22 cellular contexts compared by ENCODE assay signal in the genomic region with DNA sequence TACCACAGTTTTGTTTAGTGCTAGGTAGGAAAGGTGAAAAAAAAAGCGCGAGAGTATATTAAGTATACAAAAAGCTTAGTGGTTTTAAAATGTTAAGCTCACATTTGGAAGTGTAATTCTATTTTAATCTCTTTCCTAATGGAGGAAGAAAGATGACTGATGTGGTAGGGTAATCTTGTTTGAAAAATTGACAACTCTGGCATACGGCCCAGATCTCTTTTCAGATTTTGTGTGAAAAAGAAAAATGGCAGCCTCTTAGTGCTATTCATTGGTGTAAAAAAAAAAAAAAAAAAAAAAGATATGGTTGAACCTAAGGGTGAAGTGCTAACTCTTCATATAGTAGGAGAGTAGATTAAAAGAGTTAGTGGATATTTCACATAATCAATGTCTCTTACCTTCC.
DNase-seq lines count a peak whose midpoint lies in the region; ATAC-seq, FAIRE-seq and TF ChIP-seq lines count a peak whose summit lies in the region.
"Had no signal": no experiment of that assay in that cellular context is flagged by ENCODE, and none has a peak within 500 bp of the region (broad histone marks: within the 10 kb centered on the region; RNA-seq: fewer than 3 reads in every experiment).

No MANE protein-coding gene starts in this region.

- H3K27me3 Mint-ChIP-seq in MCF 10A (ENCODE audit: insufficient read depth, unreplicated experiment): no peaks in the 10 kb centered on the region
- H3K27me3 Mint-ChIP-seq: B cell had no signal

- dilution Hi-C loops in keratinocyte (cut with MboI; ENCODE audit: extremely low pct_ligation_motif_present, low sequenced_read_pairs): no loop called here

- H3K36me3 Mint-ChIP-seq in MCF 10A (ENCODE audit: insufficient read depth, unreplicated experiment): peaks cover 6% of the 10 kb centered on the region

- H3K9me3 ChIP-seq in breast epithelium (peaks cover 0 to 25% of the 10 kb centered on the region in 2 donors), keratinocyte (ENCODE audit: control insufficient read depth, low read depth, low read length) (peaks cover 2% of the 10 kb centered on the region)

- no peaks in the 10 kb centered on the region for H4K20me1 ChIP-seq in keratinocyte (ENCODE audit: control insufficient read depth, extremely low read depth, insufficient read depth, low read length)

- FAIRE-seq in keratinocyte (lab: Jason Lieb, UNC): no peak
- FAIRE-seq: D721Med, G401.6, GM12891 had no signal

- peaks cover 8% of the 10 kb centered on the region for H3K9me3 Mint-ChIP-seq in MCF 10A (ENCODE audit: unreplicated experiment)

- peak overlapping the region; percentile 62 for H3K9ac ChIP-seq in keratinocyte (ENCODE audit: control insufficient read depth, extremely low read depth, insufficient read depth, low read length)

- H2AFZ ChIP-seq in keratinocyte (ENCODE audit: control insufficient read depth, low read length): peak overlapping the region; percentile 21
- H2AFZ ChIP-seq: GM23338 had no signal

- TF ChIP-seq POLR2A in breast epithelium (IDR thresholded peaks at IDR 0.05): no peak

- intact Hi-C loops in MCF 10A (cut with micrococcal nuclease): no loop called here
- intact Hi-C loops in breast epithelium (cut with DNase I; ENCODE audit: low total_unique reads): no loop called here
- intact Hi-C loops in dorsolateral prefrontal cortex (cut with DNase I): loop anchor here in 1 of 2 donors (10.0 kb wide), 1 partner anchor 185 kb away; no protein-coding TSS in a partner anchor
- intact Hi-C loops in sciatic nerve (cut with DNase I): no loop called here

- H3K4me1 ChIP-seq in breast epithelium (no peaks in the 10 kb centered on the region), keratinocyte (ENCODE audit: control insufficient read depth, extremely low read depth, insufficient read depth, low read length) (peaks cover 26% of the 10 kb centered on the region)

- no peaks in the 10 kb centered on the region for H3K27me3 ChIP-seq in breast epithelium
- H3K27me3 ChIP-seq in dorsolateral prefrontal cortex: no peaks in the 10 kb centered on the region
- H3K27me3 ChIP-seq in keratinocyte (ENCODE audit: control insufficient read depth, extremely low read depth, insufficient read depth, low read length): no peaks in the 10 kb centered on the region

- H3K4me2 ChIP-seq in keratinocyte (ENCODE audit: control insufficient read depth, extremely low read depth, insufficient read depth, low read depth, low read length): peak overlapping the region; percentile 77
- H3K4me2 ChIP-seq: GM23338 had no signal

- ATAC-seq in sciatic nerve: no peak
- ATAC-seq: CD8-positive, alpha-beta T cell; GM23338 had no signal

- peaks cover 61% of the 10 kb centered on the region for H3K79me2 ChIP-seq in keratinocyte (ENCODE audit: control insufficient read depth, insufficient read depth, low read length)

- TF ChIP-seq CTCF in MCF 10A (IDR thresholded peaks at IDR 0.05; ENCODE audit: unreplicated experiment) (no peak), breast epithelium (IDR thresholded peaks at IDR 0.05) (no peak), dorsolateral prefrontal cortex (IDR thresholded peaks at IDR 0.05 in 54 of 56, conservative IDR thresholded peaks at IDR 0.05 in 2 of 56; ENCODE audit: low read depth in 1 of 56, partially characterized antibody in 56 of 56) (no peak), keratinocyte (optimal IDR thresholded peaks at IDR 0.05 in 1 of 3, IDR thresholded peaks at IDR 0.05 in 1 of 3, conservative IDR thresholded peaks at IDR 0.05 in 1 of 3; ENCODE audit: extremely low read depth in 1 of 3, insufficient read depth in 2 of 3, low read length in 3 of 3) (no peak)

- POLR2A ChIA-PET in MCF 10A (lab: Yijun Ruan, JAX): interaction anchor here (0.6 to 1.6 kb wide), 7 partner anchors 9 to 97 kb away, joined by 3 to 9 read pairs (median 5); no protein-coding TSS in a partner anchor

- CTCF ChIA-PET in MCF 10A (lab: Yijun Ruan, JAX): interaction anchor here (0.5 to 1.3 kb wide), 2 partner anchors 10 to 19 kb away, joined by 3 read pairs; no protein-coding TSS in a partner anchor

- peak overlapping the region; percentile 47 for H3K27ac Mint-ChIP-seq in MCF 10A (ENCODE audit: low read depth, unreplicated experiment)
- H3K27ac Mint-ChIP-seq: B cell; CD8-positive, alpha-beta T cell; GM23338 had no signal

- peak overlapping the region; percentile 26 for H3K4me3 Mint-ChIP-seq in MCF 10A (ENCODE audit: unreplicated experiment)
- H3K4me3 Mint-ChIP-seq: B cell; CD8-positive, alpha-beta T cell; GM23338 had no signal

- no peaks in the 10 kb centered on the region for H3K9me1 ChIP-seq in keratinocyte (ENCODE audit: control insufficient read depth, extremely low read depth, insufficient read depth, low read length)

- DNase-seq in MCF 10A (ENCODE audit: unreplicated experiment) (no peak), breast epithelium (ENCODE audit: low spot score in 2 of 2) (no peak), dorsolateral prefrontal cortex (no peak), keratinocyte (ENCODE audit: low read depth, low spot score) (no peak), sciatic nerve (ENCODE audit: low spot score) (no peak), AG08395 (ENCODE audit: low spot score) (no peak), activated T-cell treated with anti-CD3 and anti-CD28 coated beads for 4 hours (no peak), NCI-H526 (lab: John Stamatoyannopoulos, UW) (no peak)
- DNase-seq: 8988T; ACHN; CD8-positive, alpha-beta T cell; COR-L47; DMS153; DMS79 treated with DMSO at 0.1 percent for 48 hours; EL; H7 had no signal

- H3K4me3 ChIP-seq in breast epithelium: no peak overlapping the region
- peak overlapping the region in 1 of 59 donors; percentile 13 for H3K4me3 ChIP-seq in dorsolateral prefrontal cortex
- peak overlapping the region in 2 of 3 experiments; percentile 43 to 59 for H3K4me3 ChIP-seq in keratinocyte (ENCODE audit: control insufficient read depth in 2 of 3, extremely low read depth in 1 of 3, insufficient read depth in 2 of 3, low read depth in 1 of 3, low read length in 3 of 3)
- H3K4me3 ChIP-seq: GM23338 had no signal

- peaks cover 8% of the 10 kb centered on the region for H3K4me1 Mint-ChIP-seq in MCF 10A (ENCODE audit: insufficient read depth, unreplicated experiment)

- no peaks in the 10 kb centered on the region for H3K36me3 ChIP-seq in breast epithelium
- H3K36me3 ChIP-seq in keratinocyte (ENCODE audit: control insufficient read depth in 2 of 2, extremely low read depth in 1 of 2, insufficient read depth in 2 of 2, low read length in 2 of 2): no peaks in the 10 kb centered on the region

- H3K27ac ChIP-seq in breast epithelium (peak overlapping the region in 1 of 2 donors; percentile 34), dorsolateral prefrontal cortex (peak overlapping the region in 57 of 59 donors; percentile 5 to 95 (median 78)), keratinocyte (ENCODE audit: control insufficient read depth, insufficient read depth, low read length) (peak overlapping the region; percentile 87)
- H3K27ac ChIP-seq: C4-2B had no signal

- no TSS peak for BruUV-seq in MCF 10A (replicated peaks; lab: Mats Ljungman, UMichigan)

Comparison
In these comparisons a context has a peak if more than half of its experiments do, and no peak if none do; other contexts are left out.
1. H3K4me3 ChIP-seq: peak in keratinocyte (2 of 3); none in breast epithelium (0 of 3).